Comparison of ENCODE assay signal across 9 cellular contexts in genomic region chr19:8352845-8353244, GRCh38. TPM values are rescaled to one million over a fixed set of nuclear protein-coding genes. Genes with fewer than 3 reads are reported as not detected.
DNase-seq lines count a peak whose midpoint lies in the region; ATAC-seq, FAIRE-seq and TF ChIP-seq lines count a peak whose summit lies in the region.
"Not testable (repeated sequence)": the region's sequence is repeated elsewhere in the genome, so short reads cannot be mapped to it uniquely, and the experiment has no call there.
"Had no signal": no experiment of that assay in that cellular context is flagged by ENCODE, and none has a peak within 500 bp of the region (broad histone marks: within the 10 kb centered on the region; RNA-seq: fewer than 3 reads in every experiment).

No MANE protein-coding gene starts in this region.

- intact Hi-C loops in mammary epithelial cell (cut with micrococcal nuclease) = loop anchor here (5.0 kb wide), 3 partner anchors 59 to 724 kb away; partner anchors contain the start of gene MARCHF2

- not testable (repeated sequence) for H3K9me3 ChIP-seq in A549; mammary epithelial cell (replicated peaks; ENCODE audit: insufficient read depth, low read length); iPS-18a (ENCODE audit: control insufficient read depth, low read depth, low read length); neural progenitor cell (ENCODE audit: low read depth); thoracic aorta

- H3K36me3 ChIP-seq in mammary epithelial cell (ENCODE audit: insufficient read depth, low read length); iPS-18a (ENCODE audit: control insufficient read depth, low read depth, low read length); neural progenitor cell; thoracic aorta: not testable (repeated sequence)

- H3K4me3 ChIP-seq in A549 = not testable (repeated sequence)
- H3K4me3 ChIP-seq in mammary epithelial cell (replicated peaks in 1 of 3; ENCODE audit: insufficient read depth in 1 of 3, low read depth in 2 of 3, low read length in 3 of 3) (peak overlapping the region in 1 of 3 experiments; percentile 24), iPS-18a (ENCODE audit: low read length) (peak overlapping the region; percentile 35), neural progenitor cell (peak overlapping the region; percentile 33), thoracic aorta (peak overlapping the region; percentile 59)

- not testable (repeated sequence) for DNase-seq in A549 (ENCODE audit: low read depth in 1 of 2, low spot score in 1 of 2); mammary epithelial cell; thoracic aorta (ENCODE audit: low spot score)
- peak; percentile 53 for DNase-seq in neural progenitor cell (ENCODE audit: low spot score)

- ATAC-seq in A549; thoracic aorta (ENCODE audit: insufficient number of reproducible peaks, low FRiP score, low read depth): not testable (repeated sequence)

- FAIRE-seq in A549 (lab: Jason Lieb, UNC) = not testable (repeated sequence)

- H3K4me1 ChIP-seq in A549 = peaks cover 40% of the 10 kb centered on the region
- H3K4me1 ChIP-seq in mammary epithelial cell (ENCODE audit: insufficient read depth, low read length) = peaks cover 26% of the 10 kb centered on the region
- H3K4me1 ChIP-seq in iPS-18a (ENCODE audit: control insufficient read depth, low read depth, low read length); neural progenitor cell: not testable (repeated sequence)
- H3K4me1 ChIP-seq in thoracic aorta (ENCODE audit: control insufficient read depth in 1 of 2, low read depth in 2 of 2) = peaks cover 8 to 41% of the 10 kb centered on the region in 2 donors

- H3K79me2 ChIP-seq in mammary epithelial cell (ENCODE audit: insufficient read depth, low read length); neural progenitor cell (ENCODE audit: low read depth): not testable (repeated sequence)

- H3K27ac ChIP-seq in A549 = peak overlapping the region in 1 of 2 experiments; percentile 48; a peak in 1 of 6 replicates
- not testable (repeated sequence) for H3K27ac ChIP-seq in mammary epithelial cell (ENCODE audit: insufficient read depth, low read depth, low read length); iPS-18a (ENCODE audit: low read length); neural progenitor cell; thoracic aorta

- not testable (repeated sequence) for H3K27me3 Mint-ChIP-seq in neural progenitor cell (ENCODE audit: insufficient read depth, low read depth)

- not testable (repeated sequence) for H3K36me3 Mint-ChIP-seq in neural progenitor cell

- in situ Hi-C loops in mammary epithelial cell (cut with MboI; ENCODE audit: low sequenced_read_pairs in 2 of 2) = loop anchor here (10.0 kb wide), 2 partner anchors 52 to 152 kb away; partner anchors contain the start of gene PRAM1 (in 2 of the 2)

- H4K20me1 ChIP-seq in mammary epithelial cell (ENCODE audit: insufficient read depth, low read length); neural progenitor cell (ENCODE audit: low read depth): not testable (repeated sequence)

- H3K4me2 ChIP-seq in A549 (peak overlapping the region; percentile 55), mammary epithelial cell (ENCODE audit: insufficient read depth, low read depth, low read length) (peak overlapping the region; percentile 73), neural progenitor cell (peak overlapping the region; percentile 71)

- not testable (repeated sequence) for TF ChIP-seq POLR2A in A549 (IDR thresholded peaks at IDR 0.05; ENCODE audit: low read length)

- H3K27ac Mint-ChIP-seq in neural progenitor cell = not testable (repeated sequence)

- H2AFZ ChIP-seq in mammary epithelial cell (ENCODE audit: low read depth, low read length) (peak overlapping the region; percentile 21), neural progenitor cell (replicated peaks) (peak overlapping the region; percentile 86)

- H3K9ac ChIP-seq in mammary epithelial cell (ENCODE audit: insufficient read depth, low read length); iPS-18a (ENCODE audit: low read length); neural progenitor cell: not testable (repeated sequence)

- dilution Hi-C loops in mammary epithelial cell (cut with HindIII; ENCODE audit: low sequenced_read_pairs) = not testable (repeated sequence)

- peaks cover 17% of the 10 kb centered on the region for H3F3A ChIP-seq in neural progenitor cell (ENCODE audit: low read depth)

- 86% methylated on average over 4 of the region's 5 CpGs for whole genome bisulfite sequencing in A549 (ENCODE audit: missing lambda C conversion rate)
- WGBS in mammary epithelial cell (ENCODE audit: low coverage, missing lambda C conversion rate) = 34% methylated on average over 3 of the region's 5 CpGs

- peaks cover 14% of the 10 kb centered on the region for H3K4me1 Mint-ChIP-seq in neural progenitor cell

- not testable (repeated sequence) for H3K4me3 Mint-ChIP-seq in neural progenitor cell

- not testable (repeated sequence) for H3K27me3 ChIP-seq in mammary epithelial cell (ENCODE audit: insufficient read depth, low read length); iPS-18a (ENCODE audit: control insufficient read depth, insufficient read depth, low read length); neural progenitor cell; thoracic aorta (replicated peaks; ENCODE audit: insufficient read depth)

- TF ChIP-seq CTCF in A549 (IDR thresholded peaks at IDR 0.05); mammary epithelial cell (conservative IDR thresholded peaks at IDR 0.05 in 1 of 2, IDR thresholded peaks at IDR 0.05 in 1 of 2; ENCODE audit: extremely low read depth in 1 of 2, insufficient read depth in 1 of 2, low read depth in 1 of 2, low read length in 2 of 2); neural progenitor cell (IDR thresholded peaks at IDR 0.05); thoracic aorta (IDR thresholded peaks at IDR 0.05): not testable (repeated sequence)

- POLR2A ChIA-PET in A549 (lab: Yijun Ruan, JAX) = not testable (repeated sequence)

- not testable (repeated sequence) for H3K9me3 Mint-ChIP-seq in neural progenitor cell

- not testable (repeated sequence) for BruUV-seq in mammary epithelial cell (replicated peaks; lab: Mats Ljungman, UMichigan)

- CTCF ChIA-PET in A549 (lab: Yijun Ruan, JAX) = interaction anchor here (0.9 to 5.0 kb wide), 22 partner anchors 11 to 229 kb away, joined by 3 to 71 read pairs (median 14); partner anchors contain the start of genes ANGPTL4, KANK3, MARCHF2 and RAB11B
- CTCF ChIA-PET in mammary epithelial cell (lab: Charles Lee; ENCODE audit: low non-redundant PET) = not testable (repeated sequence)

- not testable (repeated sequence) for TF ChIP-seq EP300 in A549 (IDR thresholded peaks at IDR 0.05); Ishikawa (IDR thresholded peaks at IDR 0.05; ENCODE audit: borderline replicate concordance)

- TF ChIP-seq RAD21 in A549 (conservative IDR thresholded peaks at IDR 0.05 in 1 of 2, IDR thresholded peaks at IDR 0.05 in 1 of 2); Ishikawa (IDR thresholded peaks at IDR 0.05; ENCODE audit: low read depth): not testable (repeated sequence)

RNA-seq across cellular contexts. Expression of gene KANK3, which starts 9.8 kb away (rescaled TPM):
- polyA plus RNA-seq in A549 (2011; rRNA removed) = 1.0 and 1.2 TPM in 2 replicates
- 2.1 and 2.8 TPM in 2 replicates for polyA plus RNA-seq in A549 (2012; cell fraction: cytosol; rRNA removed)
- polyA plus RNA-seq in A549 (2012; cell fraction: nucleus; rRNA removed) = 4.1 and 5.7 TPM in 2 replicates
- 1.5 to 1.6 TPM (median 1.5 TPM) in 3 replicates for polyA plus RNA-seq in A549 (2017; fragmentation: RNase III; extraction: RNeasy Plus Mini Kit Qiagen cat#74134 plus additional on column Dnase treatment)
- polyA minus RNA-seq in A549 (2011; rRNA and poly(A)+ RNA removed) = 1.2 and 1.5 TPM in 2 replicates
- 1 to 10 TPM in 1 of 2 donors, under 1 TPM in 1; 0.33 to 5.3 TPM for total RNA-seq in mammary epithelial cell
- 1.9 TPM for polyA plus RNA-seq in mammary epithelial cell
- 3.5 TPM for polyA minus RNA-seq in mammary epithelial cell
- 1.9 TPM in 1 of 2 replicates, not detected in the other for total RNA-seq in neural progenitor cell (ENCODE audit: low replicate concordance)
- 10 to 100 TPM; 10.0 to 13.0 TPM for total RNA-seq in thoracic aorta
- polyA plus RNA-seq: IgD-negative memory B cell had no signal

RNA-seq across cellular contexts. Expression of gene ANGPTL4, which starts 11.1 kb away (rescaled TPM):
- polyA plus RNA-seq in A549 (2011; rRNA removed) = 30.8 and 32.6 TPM in 2 replicates
- 48.7 and 67.4 TPM in 2 replicates for polyA plus RNA-seq in A549 (2012; cell fraction: cytosol; rRNA removed)
- 203 and 238 TPM in 2 replicates for polyA plus RNA-seq in A549 (2012; cell fraction: nucleus; rRNA removed)
- polyA plus RNA-seq in A549 (2017; fragmentation: RNase III; extraction: RNeasy Plus Mini Kit Qiagen cat#74134 plus additional on column Dnase treatment) = 12.3 to 18.1 TPM (median 15.1 TPM) in 3 replicates
- 15.6 and 19.4 TPM in 2 replicates for polyA minus RNA-seq in A549 (2011; rRNA and poly(A)+ RNA removed)
- total RNA-seq in mammary epithelial cell = 100 to 1,000 TPM in 1 of 2 donors, 10 to 100 TPM in 1; 75.8 to 294 TPM
- polyA plus RNA-seq in mammary epithelial cell = 551 TPM
- 208 TPM for polyA minus RNA-seq in mammary epithelial cell
- 1.9 TPM in 1 of 2 replicates, not detected in the other for total RNA-seq in neural progenitor cell (ENCODE audit: low replicate concordance)
- total RNA-seq in thoracic aorta = 10 to 100 TPM; 29.9 to 99.1 TPM
- total RNA-seq: A172, GM12878 had no signal
- polyA plus RNA-seq: IgD-negative memory B cell had no signal

RNA-seq across cellular contexts. Expression of gene RPS28, which starts 31.5 kb away (rescaled TPM):
- polyA plus RNA-seq in A549 (2011; rRNA removed) (374 and 406 TPM in 2 replicates), A549 (2017; fragmentation: RNase III; extraction: RNeasy Plus Mini Kit Qiagen cat#74134 plus additional on column Dnase treatment) (399 to 449 TPM (median 404 TPM) in 3 replicates), mammary epithelial cell (681 TPM)
- polyA plus RNA-seq in A549 (2012; cell fraction: cytosol; rRNA removed) = 710 and 713 TPM in 2 replicates
- polyA plus RNA-seq in A549 (2012; cell fraction: nucleus; rRNA removed) = 369 and 438 TPM in 2 replicates
- polyA minus RNA-seq in A549 (2011; rRNA and poly(A)+ RNA removed) = 95.9 and 197 TPM in 2 replicates
- total RNA-seq in mammary epithelial cell (1,000 to 10,000 TPM in 1 of 2 donors, 100 to 1,000 TPM in 1; 151 to 1,577 TPM), neural progenitor cell (ENCODE audit: low replicate concordance) (296 and 550 TPM in 2 replicates), thoracic aorta (100 to 1,000 TPM; 146 to 179 TPM)
- 419 TPM for polyA minus RNA-seq in mammary epithelial cell

RNA-seq across cellular contexts. Expression of gene NDUFA7, which starts 31.7 kb away (rescaled TPM):
- polyA plus RNA-seq in A549 (2011; rRNA removed) (29.7 and 44.5 TPM in 2 replicates), A549 (2017; fragmentation: RNase III; extraction: RNeasy Plus Mini Kit Qiagen cat#74134 plus additional on column Dnase treatment) (29.0 to 44.0 TPM (median 40.2 TPM) in 3 replicates), mammary epithelial cell (79.6 TPM)
- 88.3 and 93.3 TPM in 2 replicates for polyA plus RNA-seq in A549 (2012; cell fraction: cytosol; rRNA removed)
- 74.6 and 91.8 TPM in 2 replicates for polyA plus RNA-seq in A549 (2012; cell fraction: nucleus; rRNA removed)
- polyA minus RNA-seq in A549 (2011; rRNA and poly(A)+ RNA removed) = 35.1 and 58.5 TPM in 2 replicates
- total RNA-seq in mammary epithelial cell (10 to 100 TPM in 1 of 2 donors, 1 to 10 TPM in 1; 5.3 to 77.6 TPM), neural progenitor cell (ENCODE audit: low replicate concordance) (21.0 and 54.1 TPM in 2 replicates), thoracic aorta (10 to 100 TPM in 1 of 2 donors, 1 to 10 TPM in 1; 9.2 to 22.2 TPM)
- polyA minus RNA-seq in mammary epithelial cell = 99.2 TPM

RNA-seq across cellular contexts. Expression of gene RAB11B, which starts 37.3 kb away (rescaled TPM):
- polyA plus RNA-seq in A549 (2011; rRNA removed) (22.3 and 25.1 TPM in 2 replicates), A549 (2017; fragmentation: RNase III; extraction: RNeasy Plus Mini Kit Qiagen cat#74134 plus additional on column Dnase treatment) (86.7 to 95.7 TPM (median 93.7 TPM) in 3 replicates), mammary epithelial cell (47.7 TPM)
- polyA plus RNA-seq in A549 (2012; cell fraction: cytosol; rRNA removed) = 122 and 146 TPM in 2 replicates
- polyA plus RNA-seq in A549 (2012; cell fraction: nucleus; rRNA removed) = 143 and 192 TPM in 2 replicates
- 15.8 and 24.0 TPM in 2 replicates for polyA minus RNA-seq in A549 (2011; rRNA and poly(A)+ RNA removed)
- total RNA-seq in mammary epithelial cell (10 to 100 TPM; 24.0 to 88.3 TPM), neural progenitor cell (ENCODE audit: low replicate concordance) (17.1 and 32.3 TPM in 2 replicates), thoracic aorta (10 to 100 TPM; 53.4 to 69.3 TPM)
- 14.4 TPM for polyA minus RNA-seq in mammary epithelial cell

Comparison
In these comparisons a context has a peak if more than half of its experiments do, and no peak if none do; other contexts are left out.
1. RNA of gene ANGPTL4, which starts 11.1 kb away (total RNA-seq): 75.8 to 294 TPM in mammary epithelial cell and 29.9 to 99.1 TPM in thoracic aorta; 1.9 TPM in neural progenitor cell; every median in the first group is over 10 times any median in the second.
2. Peak in every context shown above with its lines, with median percentiles within 50 percentile points of each other: H3K4me2 ChIP-seq.